9 cellular contexts compared by ENCODE assay signal in genomic region chr19:58561373-58562125, GRCh38. TPM values are rescaled to one million over a fixed set of nuclear protein-coding genes. Genes with fewer than 3 reads are reported as not detected.
DNase-seq lines count a peak whose midpoint lies in the region; ATAC-seq, FAIRE-seq and TF ChIP-seq lines count a peak whose summit lies in the region.
"Had no signal": no experiment of that assay in that cellular context is flagged by ENCODE, and none has a peak within 500 bp of the region (broad histone marks: within the 10 kb centered on the region; RNA-seq: fewer than 3 reads in every experiment).

No MANE protein-coding gene starts in this region.

- FAIRE-seq in GM12891 (lab: Jason Lieb, UNC) = peak; percentile 23

- TF ChIP-seq CTCF in fibroblast of pulmonary artery (IDR thresholded peaks at IDR 0.05; ENCODE audit: low read length, missing control alignments) = no peak

- CTCF ChIA-PET in activated CD4-positive, alpha-beta memory T cell treated with anti-CD3 and anti-CD28 coated beads, Interleukin-2, amount 10 ng/mL, durations not matched to agents 7 days and 5 days (lab: Charles Lee) = interaction anchor here (1.6 to 2.6 kb wide), 4 partner anchors 14 to 48 kb away, joined by 3 to 10 read pairs (median 8); partner anchors contain the start of gene ZBTB45

- DNase-seq in GM12891 (ENCODE audit: insufficient read length, low spot score) (no peak), fibroblast of pulmonary artery (ENCODE audit: low read depth) (no peak), NCI-H2029 treated with DMSO at 0.1 percent for 48 hours (lab: John Stamatoyannopoulos, UW) (no peak), NCI-H510A treated with DMSO at 0.1 percent for 48 hours (lab: John Stamatoyannopoulos, UW) (no peak)
- no peak for DNase-seq in activated CD4-positive, alpha-beta memory T cell treated with anti-CD3 and anti-CD28 coated beads, Interleukin-2, amount 10 ng/mL, durations not matched to agents 7 days and 5 days
- DNase-seq: KG1 had no signal

- no peak for TF ChIP-seq POLR2A in GM12891 (IDR thresholded peaks at IDR 0.05; ENCODE audit: low read depth, low read length)

- H3K4me3 ChIP-seq in fibroblast of pulmonary artery (replicated peaks; ENCODE audit: low read depth, low read length) (peak overlapping the region; percentile 37), skin epidermis (peak overlapping the region in 6 of 7 experiments; percentile 22 to 39 (median 33))

- H3K36me3 Mint-ChIP-seq in activated CD4-positive, alpha-beta memory T cell treated with anti-CD3 and anti-CD28 coated beads, Interleukin-2, amount 10 ng/mL, durations not matched to agents 7 days and 5 days (ENCODE audit: low read depth) = peaks cover 20% of the 10 kb centered on the region

- H3K27ac Mint-ChIP-seq in activated CD4-positive, alpha-beta memory T cell treated with anti-CD3 and anti-CD28 coated beads, Interleukin-2, amount 10 ng/mL, durations not matched to agents 7 days and 5 days = peak overlapping the region; percentile 87

- peak overlapping the region; percentile 80 for H3K4me3 Mint-ChIP-seq in activated CD4-positive, alpha-beta memory T cell treated with anti-CD3 and anti-CD28 coated beads, Interleukin-2, amount 10 ng/mL, durations not matched to agents 7 days and 5 days

- ATAC-seq in HG03139 (IDR thresholded peaks at IDR 0.05; ENCODE audit: unreplicated experiment) = no peak
- no peak for ATAC-seq in GM19455 (IDR thresholded peaks at IDR 0.05; ENCODE audit: unreplicated experiment)

- POLR2A ChIA-PET in activated CD4-positive, alpha-beta memory T cell treated with anti-CD3 and anti-CD28 coated beads, Interleukin-2, amount 10 ng/mL, durations not matched to agents 7 days and 5 days (lab: Charles Lee) = interaction anchor here (0.9 to 8.9 kb wide), 6 partner anchors 9 to 42 kb away, joined by 3 to 89 read pairs (median 42); partner anchors contain the start of genes CHMP2A, MZF1, TRIM28 and ZBTB45

- no peaks in the 10 kb centered on the region for H3K9me3 Mint-ChIP-seq in activated CD4-positive, alpha-beta memory T cell treated with anti-CD3 and anti-CD28 coated beads, Interleukin-2, amount 10 ng/mL, durations not matched to agents 7 days and 5 days

- H3K4me1 Mint-ChIP-seq in activated CD4-positive, alpha-beta memory T cell treated with anti-CD3 and anti-CD28 coated beads, Interleukin-2, amount 10 ng/mL, durations not matched to agents 7 days and 5 days = peaks cover 69% of the 10 kb centered on the region

- peak overlapping the region in 12 of 21 experiments; percentile 1 to 72 (median 52) for H3K27ac ChIP-seq in skin epidermis

- H3K27me3 Mint-ChIP-seq in activated CD4-positive, alpha-beta memory T cell treated with anti-CD3 and anti-CD28 coated beads, Interleukin-2, amount 10 ng/mL, durations not matched to agents 7 days and 5 days = no peaks in the 10 kb centered on the region

TF ChIP-seq in GM12891, 5 proteins besides CTCF, POLR2A, EP300 and RAD21:
- no peak for TF ChIP-seq PAX5 (IDR thresholded peaks at IDR 0.05; ENCODE audit: insufficient read depth, low read length, severe bottlenecking)
- TF ChIP-seq SPI1 (IDR thresholded peaks at IDR 0.05; ENCODE audit: low read depth, low read length) = no peak
- TF ChIP-seq POLR2AphosphoS5 (IDR thresholded peaks at IDR 0.05; ENCODE audit: low read depth, low read length) = no peak
- TF ChIP-seq TAF1 (IDR thresholded peaks at IDR 0.05; ENCODE audit: low read depth, low read length) = no peak
- TF ChIP-seq POU2F2 (IDR thresholded peaks at IDR 0.05; ENCODE audit: low read depth, low read length) = no peak

RNA-seq across cellular contexts. Expression of gene UBE2M, which starts 3.1 kb away (rescaled TPM):
- polyA plus RNA-seq in GM12891 (2012; ENCODE audit: low read depth, missing spikeins) = 61.5 TPM
- 10 to 100 TPM; 87.5 to 92.4 TPM for total RNA-seq in activated CD4-positive, alpha-beta memory T cell treated with anti-CD3 and anti-CD28 coated beads, Interleukin-2, amount 10 ng/mL, durations not matched to agents 7 days and 5 days

RNA-seq across cellular contexts. Expression of gene CHMP2A, which starts 6.6 kb away (rescaled TPM):
- polyA plus RNA-seq in GM12891 (2012; ENCODE audit: low read depth, missing spikeins) = 146 TPM
- 100 to 1,000 TPM; 137 to 144 TPM for total RNA-seq in activated CD4-positive, alpha-beta memory T cell treated with anti-CD3 and anti-CD28 coated beads, Interleukin-2, amount 10 ng/mL, durations not matched to agents 7 days and 5 days

RNA-seq across cellular contexts. Expression of gene MZF1, which starts 11.6 kb away (rescaled TPM):
- 7.4 TPM for polyA plus RNA-seq in GM12891 (2012; ENCODE audit: low read depth, missing spikeins)
- 10 to 100 TPM; 21.6 to 22.9 TPM for total RNA-seq in activated CD4-positive, alpha-beta memory T cell treated with anti-CD3 and anti-CD28 coated beads, Interleukin-2, amount 10 ng/mL, durations not matched to agents 7 days and 5 days

RNA-seq across cellular contexts. Expression of gene TRIM28, which starts 17.7 kb away (rescaled TPM):
- polyA plus RNA-seq in GM12891 (2012; ENCODE audit: low read depth, missing spikeins) = 367 TPM
- 100 to 1,000 TPM; 345 TPM for total RNA-seq in activated CD4-positive, alpha-beta memory T cell treated with anti-CD3 and anti-CD28 coated beads, Interleukin-2, amount 10 ng/mL, durations not matched to agents 7 days and 5 days

RNA-seq across cellular contexts. Expression of gene ZBTB45, which starts 41.9 kb away (rescaled TPM):
- polyA plus RNA-seq in GM12891 (2012; ENCODE audit: low read depth, missing spikeins) = 6.1 TPM
- 10 to 100 TPM; 15.8 to 17.4 TPM for total RNA-seq in activated CD4-positive, alpha-beta memory T cell treated with anti-CD3 and anti-CD28 coated beads, Interleukin-2, amount 10 ng/mL, durations not matched to agents 7 days and 5 days
